8 cellular contexts compared by ENCODE assay signal in the genomic region with DNA sequence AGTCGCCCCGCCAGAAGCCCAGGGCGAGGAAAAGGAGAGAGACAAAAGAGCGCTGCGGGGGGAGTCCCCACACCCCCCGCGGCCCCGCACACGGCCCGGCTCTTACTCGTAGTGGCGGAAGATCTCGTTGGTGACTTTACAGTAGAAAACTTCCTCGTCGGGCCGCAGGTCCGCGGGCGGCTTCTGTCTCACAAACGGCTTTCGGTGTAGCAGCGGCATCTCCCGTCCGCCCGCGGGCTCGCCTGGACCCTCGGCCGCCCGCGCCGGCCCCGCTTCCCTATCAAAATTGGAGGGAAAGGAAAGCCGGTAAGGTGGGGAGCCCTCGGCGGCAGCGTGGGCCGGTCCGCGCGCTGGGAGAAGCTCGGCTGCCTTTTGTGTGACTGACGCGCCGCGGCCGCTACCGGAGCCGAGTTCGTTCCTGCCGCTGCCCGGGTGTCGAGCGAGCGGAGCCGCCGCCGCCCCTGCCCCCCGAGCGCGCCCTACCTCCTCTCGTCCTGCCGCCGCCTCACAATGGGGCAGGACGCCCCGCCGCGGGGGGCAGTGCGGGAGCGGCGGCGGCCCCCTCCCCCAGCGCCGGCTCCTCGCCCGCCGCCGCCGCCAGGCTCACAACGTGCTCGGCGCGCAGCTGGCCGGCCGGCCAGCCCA. TPM values are rescaled to one million over a fixed set of nuclear protein-coding genes. Genes with fewer than 3 reads are reported as not detected.
DNase-seq lines count a peak whose midpoint lies in the region; ATAC-seq and TF ChIP-seq lines count a peak whose summit lies in the region.

No MANE protein-coding gene starts in this region.

- H3K4me3 ChIP-seq in mononuclear cell (ENCODE audit: low read length), result peak overlapping the region; percentile 84

- H3K27me3 ChIP-seq in mononuclear cell (ENCODE audit: insufficient read depth, low read length), result no peaks in the 10 kb centered on the region

- H3K27ac Mint-ChIP-seq in endothelial cell (ENCODE audit: unreplicated experiment), result no peak overlapping the region

- H3K9me3 Mint-ChIP-seq in endothelial cell (ENCODE audit: unreplicated experiment), result no peaks in the 10 kb centered on the region

- peak; percentile 24 for TF ChIP-seq CTCF in AG09319 (IDR thresholded peaks at IDR 0.05; ENCODE audit: low read depth, low read length)
- TF ChIP-seq CTCF in endothelial cell (IDR thresholded peaks at IDR 0.05; ENCODE audit: unreplicated experiment), result no peak

- H3K4me3 Mint-ChIP-seq in endothelial cell (ENCODE audit: unreplicated experiment), result peak overlapping the region; percentile 82

- ATAC-seq in GM18867 (IDR thresholded peaks at IDR 0.05; ENCODE audit: unreplicated experiment), result peak; percentile 29
- ATAC-seq in HG03095 (IDR thresholded peaks at IDR 0.05; ENCODE audit: unreplicated experiment), result peak; percentile 19

- H3K27me3 Mint-ChIP-seq in endothelial cell (ENCODE audit: unreplicated experiment), result peaks cover 9% of the 10 kb centered on the region

- H3K4me1 Mint-ChIP-seq in endothelial cell (ENCODE audit: unreplicated experiment), result peaks cover 12% of the 10 kb centered on the region

- H3K36me3 Mint-ChIP-seq in endothelial cell (ENCODE audit: low read depth, unreplicated experiment), result peaks cover 4% of the 10 kb centered on the region

- peaks cover 22% of the 10 kb centered on the region for H3K4me1 ChIP-seq in mononuclear cell (ENCODE audit: insufficient read depth, low read length)

- DNase-seq in AG09319 (ENCODE audit: extremely low read depth, low read depth), result no peak
- DNase-seq in NCI-H2227 (lab: John Stamatoyannopoulos, UW; ENCODE audit: unreplicated experiment), result peak; percentile 78
- DNase-seq in activated CD8-positive, alpha-beta memory T cell treated with anti-CD3 and anti-CD28 coated beads for 48 hours (ENCODE audit: low read depth in 2 of 3, low spot score in 2 of 3), result peak; percentile 28 to 42 (median 33)
- peak; percentile 64 for DNase-seq in endothelial cell (ENCODE audit: low spot score)
- DNase-seq in stimulated activated CD8-positive, alpha-beta memory T cell treated with anti-CD3 and anti-CD28 coated beads, Interleukin-4, amount 100 ng/mL, for 4 hours (ENCODE audit: low read depth in 2 of 2, low spot score in 1 of 2), result peak; percentile 11 to 32

- H3K9me3 ChIP-seq in mononuclear cell (ENCODE audit: low read depth, low read length), result no peaks in the 10 kb centered on the region

RNA-seq across cellular contexts. Expression of a gene that starts 0.7 kb away (rescaled TPM):
- total RNA-seq in endothelial cell (ENCODE audit: unreplicated experiment) (27.2 TPM), mononuclear cell (50.3 TPM)
